13 cellular contexts compared by ENCODE assay signal in genomic region chr14:31027847-31028246, GRCh38.
DNase-seq lines count a peak whose midpoint lies in the region; ATAC-seq and TF ChIP-seq lines count a peak whose summit lies in the region.
"Had no signal": no experiment of that assay in that cellular context is flagged by ENCODE, and none has a peak within 500 bp of the region (broad histone marks: within the 10 kb centered on the region; RNA-seq: fewer than 3 reads in every experiment).

No MANE protein-coding gene starts in this region.

- H3K9ac ChIP-seq in mucosa of rectum (ENCODE audit: low read depth in 1 of 2, low read length in 2 of 2): peak overlapping the region in 1 of 2 donors; percentile 91

- no peak for DNase-seq in LNCaP clone FGC (ENCODE audit: low read depth)
- DNase-seq in central memory CD8-positive, alpha-beta T cell (ENCODE audit: low spot score in 2 of 2): no peak
- DNase-seq in HUDEP-2 (lab: John Stamatoyannopoulos, UW; ENCODE audit: unreplicated experiment in 76 of 76): no peak
- DNase-seq in kidney glomerular epithelial cell (lab: John Stamatoyannopoulos, UW): no peak
- no peak for DNase-seq in activated naive CD4-positive, alpha-beta T cell treated with anti-CD3 and anti-CD28 coated beads, Interleukin-2, amount 50 U/mL, for 16 hours
- no peak for DNase-seq in central memory CD4-positive, alpha-beta T cell
- DNase-seq: stimulated activated CD4-positive, alpha-beta T cell treated with anti-CD3 and anti-CD28 coated beads, Interleukin-4, amount 100 ng/mL, for 1 hour; stimulated activated naive B cell treated with anti-CD40 and anti-IgM and Interleukin-4, amounts not matched to agents 10 μg/mL and 1 μg/mL and 100 μg/mL, for 72 hours had no signal

- no peaks in the 10 kb centered on the region for H3K9me3 ChIP-seq in mucosa of rectum (ENCODE audit: control insufficient read depth in 2 of 2, low read length in 2 of 2)
- H3K9me3 ChIP-seq: BLaER1 had no signal

- H3K4me3 ChIP-seq in LNCaP clone FGC (ENCODE audit: low read depth, low read length): peak overlapping the region; percentile 79; the same call in 1 of the 2 replicates
- peak overlapping the region; percentile 92 to 93 for H3K4me3 ChIP-seq in mucosa of rectum (ENCODE audit: low read length in 2 of 2)

- no peak overlapping the region for H3K4me3 Mint-ChIP-seq in central memory CD8-positive, alpha-beta T cell

- peaks cover 7 to 11% of the 10 kb centered on the region in 2 donors for H3K4me1 ChIP-seq in mucosa of rectum (ENCODE audit: control insufficient read depth in 2 of 2, insufficient read depth in 2 of 2, low read length in 2 of 2)

- no peak for ATAC-seq in central memory CD8-positive, alpha-beta T cell (replicated peaks; ENCODE audit: extremely low read depth, poor library complexity, severe bottlenecking)
- ATAC-seq: stimulated activated naive B cell treated with anti-CD40 and anti-IgM and Interleukin-4, amounts not matched to agents 10 μg/mL and 1 μg/mL and 100 μg/mL, for 72 hours had no signal

- no peak for TF ChIP-seq CTCF in C4-2B (conservative IDR thresholded peaks at IDR 0.05)
- no peak for TF ChIP-seq CTCF in LNCaP clone FGC (IDR thresholded peaks at IDR 0.05; ENCODE audit: control insufficient read depth, extremely low read depth, insufficient read depth)

- peaks cover 50% of the 10 kb centered on the region for H3K4me1 Mint-ChIP-seq in central memory CD8-positive, alpha-beta T cell

- peak overlapping the region; percentile 97 for H3K27ac Mint-ChIP-seq in central memory CD8-positive, alpha-beta T cell (ENCODE audit: low read depth)

- H3K27me3 ChIP-seq in mucosa of rectum (ENCODE audit: control insufficient read depth in 2 of 2, insufficient read depth in 2 of 2, low read length in 2 of 2): no peaks in the 10 kb centered on the region
- H3K27me3 ChIP-seq: BLaER1 had no signal

- H3K27ac ChIP-seq in C4-2B (peak overlapping the region; percentile 97; the same call in 1 of the 2 replicates), mucosa of rectum (ENCODE audit: low read depth in 2 of 2, low read length in 2 of 2) (peak overlapping the region in 1 of 2 donors; percentile 96)

- no peaks in the 10 kb centered on the region for H3K36me3 ChIP-seq in mucosa of rectum (ENCODE audit: control insufficient read depth in 2 of 2, insufficient read depth in 2 of 2, low read length in 2 of 2)
- H3K36me3 ChIP-seq: BLaER1 had no signal

- H3K36me3 Mint-ChIP-seq in central memory CD8-positive, alpha-beta T cell (ENCODE audit: insufficient read depth): peaks cover 20% of the 10 kb centered on the region
- H3K36me3 Mint-ChIP-seq: activated CD4-positive, alpha-beta memory T cell treated with anti-CD3 and anti-CD28 coated beads for 36 hours had no signal

- no peaks in the 10 kb centered on the region for H3K27me3 Mint-ChIP-seq in central memory CD8-positive, alpha-beta T cell
- H3K27me3 Mint-ChIP-seq: activated CD4-positive, alpha-beta memory T cell treated with anti-CD3 and anti-CD28 coated beads for 36 hours; progenitor cell of endocrine pancreas; stimulated activated naive B cell treated with anti-CD40 and anti-IgM and Interleukin-4, amounts not matched to agents 10 μg/mL and 1 μg/mL and 100 μg/mL, for 72 hours had no signal

- H3K9me3 Mint-ChIP-seq in central memory CD8-positive, alpha-beta T cell: no peaks in the 10 kb centered on the region
- H3K9me3 Mint-ChIP-seq: activated CD4-positive, alpha-beta memory T cell treated with anti-CD3 and anti-CD28 coated beads for 36 hours; stimulated activated naive B cell treated with anti-CD40 and anti-IgM and Interleukin-4, amounts not matched to agents 10 μg/mL and 1 μg/mL and 100 μg/mL, for 72 hours had no signal
